In genomic region chr11:10654211-10655150, GRCh38 we compare ENCODE assay signal across 8 cellular contexts. TPM values are rescaled to one million over a fixed set of nuclear protein-coding genes. Genes with fewer than 3 reads are reported as not detected.
DNase-seq lines count a peak whose midpoint lies in the region; ATAC-seq, FAIRE-seq and TF ChIP-seq lines count a peak whose summit lies in the region.

No MANE protein-coding gene starts in this region.

- H3K4me2 ChIP-seq in K562 (ENCODE audit: insufficient read depth, low read length) = peak overlapping the region; percentile 6; the same call in 1 of the 2 replicates

- H3K27me3 ChIP-seq in A673 (replicated peaks; ENCODE audit: insufficient read depth, low read depth, low read length, poor library complexity) = no peaks in the 10 kb centered on the region
- no peaks in the 10 kb centered on the region for H3K27me3 ChIP-seq in K562 (ENCODE audit: control insufficient read depth in 2 of 2, insufficient read depth in 2 of 2, low read length in 2 of 2)

- TF ChIP-seq RAD21 in K562 (CRISPR knock-in tag; conservative IDR thresholded peaks at IDR 0.05 in 1 of 2, IDR thresholded peaks at IDR 0.05 in 1 of 2) = peak; percentile 92 to 96

- H3K36me3 ChIP-seq in A673 (ENCODE audit: insufficient read depth, low read length, poor library complexity, severe bottlenecking) (no peaks in the 10 kb centered on the region), K562 (ENCODE audit: control insufficient read depth, insufficient read depth, low read length) (no peaks in the 10 kb centered on the region)

- in situ Hi-C loops in K562 (cut with MboI) = loop anchor here (10.0 kb wide), 1 partner anchor 250 kb away; no protein-coding TSS in a partner anchor

- H2AFZ ChIP-seq in K562 (ENCODE audit: low read depth, low read length) = peak overlapping the region; percentile 92

- TF ChIP-seq CTCF in A673 (conservative IDR thresholded peaks at IDR 0.05; ENCODE audit: low read depth, low read length) (peak; percentile 74), GM12864 (IDR thresholded peaks at IDR 0.05; ENCODE audit: low read depth, low read length, missing control alignments) (peak; percentile 78), K562 (IDR thresholded peaks at IDR 0.05 in 2 of 3, conservative IDR thresholded peaks at IDR 0.05 in 1 of 3; ENCODE audit: insufficient read depth in 2 of 3, low read depth in 1 of 3, low read length in 3 of 3) (peak; percentile 74 to 88 (median 84))

- intact Hi-C loops in A673 (cut with micrococcal nuclease; ENCODE audit: unreplicated experiment) = loop anchor here (1.0 kb wide), 1 partner anchor 90 kb away; no protein-coding TSS in a partner anchor
- intact Hi-C loops in K562 (cut with micrococcal nuclease) = loop anchor here (1.0 to 5.0 kb wide), 7 partner anchors 30 to 248 kb away; partner anchors contain the start of gene AMPD3

- no peaks in the 10 kb centered on the region for H3K79me2 ChIP-seq in K562 (ENCODE audit: control insufficient read depth, insufficient read depth, low read length)

- FAIRE-seq in K562 (lab: Jason Lieb, UNC) = peak; percentile 91

- TF ChIP-seq POLR2A in K562 (conservative IDR thresholded peaks at IDR 0.05) = no peak

- no peaks in the 10 kb centered on the region for H3K9me1 ChIP-seq in K562 (ENCODE audit: control insufficient read depth, insufficient read depth, low read length)

- ATAC-seq in HG03460 (IDR thresholded peaks at IDR 0.05; ENCODE audit: unreplicated experiment) (peak; percentile 36), K562 (peak; percentile 80)

- H3K4me1 ChIP-seq in A673 (ENCODE audit: insufficient read depth, low read length, poor library complexity, severe bottlenecking) (peaks cover 73% of the 10 kb centered on the region), K562 (replicated peaks in 1 of 2; ENCODE audit: control insufficient read depth in 2 of 2, insufficient read depth in 2 of 2, low read length in 2 of 2) (peaks cover 32 to 38% of the 10 kb centered on the region in 2 experiments)

- BruUV-seq in A673 (replicated peaks; lab: Mats Ljungman, UMichigan) (no TSS peak), K562 (replicated peaks; lab: Mats Ljungman, UMichigan) (no TSS peak)

- WGBS in K562 (ENCODE audit: insufficient coverage, low coverage, missing lambda C conversion rate) = 20% methylated on average over 3 of the region's 3 CpGs

- CTCF ChIA-PET in A673 (lab: Charles Lee) (interaction anchor here (0.5 to 1.0 kb wide), 3 partner anchors 140 to 350 kb away, joined by 3 to 5 read pairs (median 3); partner anchors contain the start of gene ADM), K562 (lab: Yijun Ruan, JAX; ENCODE audit: low intra/inter-chr PET ratio) (interaction anchor here (0.5 to 2.8 kb wide), 9 partner anchors 34 to 1543 kb away, joined by 3 to 12 read pairs (median 3); no protein-coding TSS in a partner anchor)

- H3K9ac ChIP-seq in K562 (ENCODE audit: insufficient read depth in 1 of 2, low read depth in 2 of 2, low read length in 2 of 2) = no peak overlapping the region

- no peaks in the 10 kb centered on the region for H3K9me3 ChIP-seq in A673 (ENCODE audit: low read depth, low read length, poor library complexity, severe bottlenecking)
- H3K9me3 ChIP-seq in K562 (replicated peaks; ENCODE audit: control insufficient read depth, insufficient read depth, low read depth, low read length) = no peaks in the 10 kb centered on the region

- peak; percentile 10; the same call in 1 of the 2 replicates for TF ChIP-seq EP300 in K562 (IDR thresholded peaks at IDR 0.05; ENCODE audit: low read length)

- DNase-seq in A673 (ENCODE audit: low spot score) = peak; percentile 73
- DNase-seq in GM12864 (ENCODE audit: low read depth) = no peak
- peak; percentile 85 for DNase-seq in OCI-M1 (lab: John Stamatoyannopoulos, UW)
- DNase-seq in K562 (ENCODE audit: extremely low read depth in 1 of 4, low spot score in 3 of 4) = peak; percentile 69 to 89 (median 72)
- DNase-seq in iPS DF 4.7 (ENCODE audit: extremely low read depth, low spot score) = peak; percentile 46
- DNase-seq in stimulated activated CD4-positive, alpha-beta T cell treated with anti-CD3 and anti-CD28 coated beads, Interleukin-2, amount 100 ng/mL, for 4 hours (ENCODE audit: low read depth) = peak; percentile 5
- DNase-seq in activated effector memory CD4-positive, alpha-beta T cell treated with anti-CD3 and anti-CD28 coated beads, Interleukin-2, amount 50 U/mL, for 16 hours = no peak

- POLR2A ChIA-PET in A673 (lab: Charles Lee; ENCODE audit: low non-redundant PET) = no interaction called here
- POLR2A ChIA-PET in K562 (lab: Yijun Ruan, JAX) = interaction anchor here (0.7 to 1.6 kb wide), 3 partner anchors 9 to 12 kb away, joined by 3 to 5 read pairs (median 4); no protein-coding TSS in a partner anchor

- peak overlapping the region; percentile 68 for H3K27ac ChIP-seq in A673 (ENCODE audit: low read depth, low read length, poor library complexity, severe bottlenecking)
- peak overlapping the region; percentile 47; the same call in 2 of the 3 replicates for H3K27ac ChIP-seq in K562 (ENCODE audit: extremely low read depth, low read depth, low read length)

- H3K4me3 ChIP-seq in A673 (ENCODE audit: low read depth, low read length, poor library complexity, severe bottlenecking) (no peak overlapping the region), GM12864 (ENCODE audit: low read depth, low read length) (no peak overlapping the region), K562 (no peak overlapping the region)

- no peaks in the 10 kb centered on the region for H4K20me1 ChIP-seq in K562 (replicated peaks; ENCODE audit: control insufficient read depth, insufficient read depth, low read length)

TF ChIP-seq in K562, 482 proteins besides CTCF, POLR2A, EP300 and RAD21 (continues in another document):
- TF ChIP-seq PRDM10 (IDR thresholded peaks at IDR 0.05; ENCODE audit: partially characterized antibody) (no peak), E2F3 (CRISPR knock-in tag; IDR thresholded peaks at IDR 0.05) (no peak), ZNF668 (CRISPR knock-in tag; IDR thresholded peaks at IDR 0.05) (no peak), ZNF717 (CRISPR knock-in tag; IDR thresholded peaks at IDR 0.05) (no peak), ZNF79 (CRISPR knock-in tag; IDR thresholded peaks at IDR 0.05; ENCODE audit: low read depth) (no peak), SMAD3 (CRISPR knock-in tag; conservative IDR thresholded peaks at IDR 0.05) (no peak), ZNF644 (tag; IDR thresholded peaks at IDR 0.05; ENCODE audit: low read depth) (0 out of 2 replicates have a peak, but pooled peaks have one; percentile 39), CBX1 (IDR thresholded peaks at IDR 0.05; ENCODE audit: low read depth) (no peak)

RNA-seq across cellular contexts. Expression of gene IRAG1, which starts 39.1 kb away (rescaled TPM):
- 0.26 and 0.81 TPM in 2 replicates for total RNA-seq in A673 (2021)
- total RNA-seq in K562 (2011; cell fraction: chromatin; rRNA removed; ENCODE audit: low replicate concordance) = 0.07 and 0.23 TPM in 2 replicates
- total RNA-seq in K562 (2011; cell fraction: nucleolus; rRNA removed) = 0.17 and 0.26 TPM in 2 replicates
- total RNA-seq in K562 (2011; cell fraction: nucleoplasm; rRNA removed) = 0.15 TPM in 2 replicates
- total RNA-seq in K562 (2014; rRNA removed) = 0.04 TPM in 1 of 2 replicates, not detected in the other
- 0.07 and 0.22 TPM in 2 replicates for total RNA-seq in K562 (2014; rRNA removed; fragmentation: Illumina TruSeq; extraction: Trizol)
- total RNA-seq in K562 (2015; rRNA removed; fragmentation: Illumina TruSeq; extraction: Trizol) = 0.08 and 0.11 TPM in 2 replicates
- total RNA-seq in K562 (2021) = 0.22 and 0.27 TPM in 2 replicates
- polyA plus RNA-seq in K562 (2011; rRNA removed) = 0.11 and 0.14 TPM in 2 replicates
- 0.10 and 0.16 TPM in 2 replicates for polyA plus RNA-seq in K562 (2011; cell fraction: cytosol; rRNA removed)
- polyA plus RNA-seq in K562 (2011; cell fraction: nucleus; rRNA removed) = 0.10 TPM in 2 replicates
- polyA plus RNA-seq in K562 (2012) = 0.08 and 0.15 TPM in 2 replicates
- 0.07 and 0.10 TPM in 2 replicates for polyA plus RNA-seq in K562 (2014; fragmentation: Illumina TruSeq; extraction: Trizol)
- polyA plus RNA-seq in K562 (2014; fragmentation: Nextera tagmentation; extraction: Ambion mirVana) = under 1 TPM; 0.01 TPM
- polyA plus RNA-seq in K562 (2014; rRNA removed) = 0.01 TPM in 1 of 2 replicates, not detected in the other
- polyA minus RNA-seq in K562 (2011; rRNA and poly(A)+ RNA removed) = 0.07 and 0.45 TPM in 2 replicates
- not detected in 2 replicates for polyA minus RNA-seq in K562 (2011; cell fraction: cytosol; rRNA and poly(A)+ RNA removed)
- polyA minus RNA-seq in K562 (2011; cell fraction: nucleus; rRNA and poly(A)+ RNA removed) = under 0.01 and 0.11 TPM in 2 replicates

Comparison
In these comparisons a context has a peak if more than half of its experiments do, and no peak if none do; other contexts are left out.
1. DNase-seq: peak in A673 (single experiment), OCI-M1 (single experiment), K562 (4 of 4), iPS DF 4.7 (single experiment) and stimulated activated CD4-positive, alpha-beta T cell treated with anti-CD3 and anti-CD28 coated beads, Interleukin-2, amount 100 ng/mL, for 4 hours (single experiment); none in GM12864 (single experiment) and activated effector memory CD4-positive, alpha-beta T cell treated with anti-CD3 and anti-CD28 coated beads, Interleukin-2, amount 50 U/mL, for 16 hours (single experiment).
2. Peak in every context shown above with its lines, with median percentiles within 50 percentile points of each other: CTCF ChIP-seq.